In genomic region chr1:193574925-193575324, GRCh38 we compare ENCODE assay signal across 34 cellular contexts.
"Had no signal": no experiment of that assay in that cellular context is flagged by ENCODE, and none has a peak within 500 bp of the region (broad histone marks: within the 10 kb centered on the region; RNA-seq: fewer than 3 reads in every experiment).

No MANE protein-coding gene starts in this region.

- H3K9me3 ChIP-seq: adrenal gland, ascending aorta, body of pancreas had no signal

- H3K27ac ChIP-seq: adrenal gland, ascending aorta, body of pancreas, brain microvascular endothelial cell, breast epithelium, cardiac muscle cell had no signal

- H3K36me3 ChIP-seq: adrenal gland, ascending aorta, brain microvascular endothelial cell, breast epithelium, cardiac muscle cell had no signal

- H3K4me3 ChIP-seq: adrenal gland, ascending aorta, body of pancreas, breast epithelium, cardiac muscle cell had no signal

- H3K4me1 ChIP-seq: adrenal gland, ascending aorta, body of pancreas, breast epithelium had no signal

- ATAC-seq: activated naive CD4-positive, alpha-beta T cell treated with anti-CD3 and anti-CD28 coated beads, Interleukin-2, amount 50 U/mL, for 72 hours; activated naive CD8-positive, alpha-beta T cell treated with anti-CD3 and anti-CD28 coated beads, Interleukin-2, amount 50 U/mL, for 24 hours; activated T-cell treated with anti-CD3 and anti-CD28 coated beads, Interleukin-2, amount 50 U/mL, for 4 hours; activated T-cell treated with anti-CD3 and anti-CD28 coated beads, Interleukin-2, amount 50 U/mL, for 72 hours; activated T-helper 17 cell treated with anti-CD3 and anti-CD28 coated beads, Interleukin-2, amount 50 U/mL, for 72 hours; body of pancreas had no signal

- H3K27me3 ChIP-seq: adrenal gland, ascending aorta, body of pancreas, brain microvascular endothelial cell, breast epithelium, cardiac muscle cell had no signal

- DNase-seq: activated effector memory CD4-positive, alpha-beta T cell treated with anti-CD3 and anti-CD28 coated beads, Interleukin-2, amount 50 U/mL, for 16 hours; activated effector memory CD4-positive, alpha-beta T cell treated with Interleukin-2 at 50 U/mL for 16 hours; activated gamma-delta T cell; activated gamma-delta T cell treated with Interleukin-2 at 50 U/mL for 16 hours; activated naive CD4-positive, alpha-beta T cell; activated naive CD4-positive, alpha-beta T cell treated with anti-CD3 and anti-CD28 coated beads for 36 hours; activated naive CD4-positive, alpha-beta T cell treated with anti-CD3 and anti-CD28 coated beads, Interleukin-2, amount 10 ng/mL, durations not matched to agents 7 days and 5 days; activated naive CD4-positive, alpha-beta T cell treated with anti-CD3 and anti-CD28 coated beads, Interleukin-2, amount 50 U/mL, for 16 hours; activated naive CD4-positive, alpha-beta T cell treated with Interleukin-2 at 50 U/mL for 16 hours; activated naive CD8-positive, alpha-beta T cell treated with anti-CD3 and anti-CD28 coated beads for 36 hours; activated naive CD8-positive, alpha-beta T cell treated with anti-CD3 and anti-CD28 coated beads, Interleukin-2, amount 10 ng/mL, durations not matched to agents 7 days and 5 days; activated naive CD8-positive, alpha-beta T cell treated with anti-CD3 and anti-CD28 coated beads, Interleukin-2, amount 50 U/mL, for 24 hours; activated T-cell treated with anti-CD3 and anti-CD28 coated beads, Interleukin-2, amount 50 U/mL, for 1 hour; activated T-cell treated with anti-CD3 and anti-CD28 coated beads, Interleukin-2, amount 50 U/mL, for 24 hours; activated T-cell treated with anti-CD3 and anti-CD28 coated beads, Interleukin-2, amount 50 U/mL, for 4 hours; activated T-cell treated with anti-CD3 and anti-CD28 coated beads, Interleukin-2, amount 50 U/mL, for 48 hours; activated T-cell treated with anti-CD3 and anti-CD28 coated beads, Interleukin-2, amount 50 U/mL, for 72 hours; adrenal gland; amniotic stem cell; amygdala; anterior cingulate cortex; aorta; body of pancreas; brain microvascular endothelial cell; caudate nucleus; central memory CD4-positive, alpha-beta T cell; cerebellar nuclear complex had no signal

- FAIRE-seq: astrocyte, bronchial epithelial cell had no signal
